ENCODE assay signal across 12 cellular contexts in the genomic region with DNA sequence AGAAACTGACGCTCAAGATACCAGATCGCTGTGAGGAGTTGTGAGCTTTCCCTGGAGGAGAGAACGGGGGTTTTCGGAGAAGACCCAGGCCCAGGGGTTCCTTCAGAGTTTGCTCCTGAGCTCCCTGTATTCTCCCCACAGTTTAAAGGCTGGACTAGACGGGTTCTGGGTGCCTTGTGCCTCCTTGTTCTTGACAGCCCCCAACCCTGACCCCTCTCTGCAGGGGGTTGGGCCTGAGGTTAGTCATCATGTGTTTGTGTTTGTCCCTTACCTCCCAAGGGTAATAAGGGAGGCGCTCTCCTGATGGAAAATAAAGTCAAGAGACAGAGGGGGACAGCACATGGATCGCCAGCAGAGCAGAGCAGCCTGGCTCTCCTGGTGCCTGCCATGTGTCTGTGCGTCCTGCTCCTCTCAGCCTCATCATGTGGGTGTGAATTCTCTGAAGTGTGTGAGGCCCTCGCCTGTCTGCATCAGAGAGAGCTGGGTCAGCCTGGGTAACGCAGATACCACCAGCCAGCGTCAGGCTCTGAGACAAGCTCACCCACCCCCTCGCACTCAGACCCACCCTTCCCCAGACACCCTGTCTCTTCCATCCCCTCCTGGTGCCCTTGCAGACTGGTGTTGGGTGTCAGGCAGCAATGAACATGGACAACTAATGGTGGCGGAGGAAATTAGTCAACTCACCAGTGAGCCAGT. TPM values are rescaled to one million over a fixed set of nuclear protein-coding genes. Genes with fewer than 3 reads are reported as not detected.
DNase-seq lines count a peak whose midpoint lies in the region; ATAC-seq and TF ChIP-seq lines count a peak whose summit lies in the region.
"Had no signal": no experiment of that assay in that cellular context is flagged by ENCODE, and none has a peak within 500 bp of the region (broad histone marks: within the 10 kb centered on the region; RNA-seq: fewer than 3 reads in every experiment).

No MANE protein-coding gene starts in this region.

- no peaks in the 10 kb centered on the region for H3K36me3 ChIP-seq in upper lobe of left lung

- no peak for TF ChIP-seq EP300 in upper lobe of left lung (IDR thresholded peaks at IDR 0.05)

- peak overlapping the region; percentile 73 for H3K27ac Mint-ChIP-seq in T-helper 1 cell treated with Interleukin-12 subunit alpha and Interleukin-12 subunit beta and Interleukin-4 antibody, amounts not matched to agents 30 μg/mL and 1 μg/mL, for 36 hours
- H3K27ac Mint-ChIP-seq in naive thymus-derived CD8-positive, alpha-beta T cell, result peak overlapping the region; percentile 53 to 97 (median 86)

- POLR2A ChIA-PET in naive thymus-derived CD8-positive, alpha-beta T cell (lab: Charles Lee), result interaction anchor here (0.9 to 5.8 kb wide), 4 partner anchors 9 to 56 kb away, joined by 3 to 111 read pairs (median 56); partner anchors contain the start of genes ACBD4, HEXIM1 and HEXIM2

- H3K27me3 ChIP-seq in dorsolateral prefrontal cortex (no peaks in the 10 kb centered on the region), upper lobe of left lung (no peaks in the 10 kb centered on the region)

- no peak for TF ChIP-seq POLR2A in upper lobe of left lung (IDR thresholded peaks at IDR 0.05)

- intact Hi-C loops in dorsolateral prefrontal cortex (cut with DNase I), result no loop called here

- no peak for ATAC-seq in naive thymus-derived CD8-positive, alpha-beta T cell
- peak in 1 of 2 donors; percentile 55 for ATAC-seq in upper lobe of left lung (ENCODE audit: low FRiP score in 2 of 2)

- no peaks in the 10 kb centered on the region for H3K36me3 Mint-ChIP-seq in T-helper 1 cell treated with Interleukin-12 subunit alpha and Interleukin-12 subunit beta and Interleukin-4 antibody, amounts not matched to agents 30 μg/mL and 1 μg/mL, for 36 hours (ENCODE audit: low read depth)
- no peaks in the 10 kb centered on the region for H3K36me3 Mint-ChIP-seq in naive thymus-derived CD8-positive, alpha-beta T cell

- no peak for TF ChIP-seq CTCF in dorsolateral prefrontal cortex (IDR thresholded peaks at IDR 0.05 in 54 of 56, conservative IDR thresholded peaks at IDR 0.05 in 2 of 56; ENCODE audit: low read depth in 1 of 56, partially characterized antibody in 56 of 56)
- no peak for TF ChIP-seq CTCF in upper lobe of left lung (IDR thresholded peaks at IDR 0.05)

- H3K27ac ChIP-seq in dorsolateral prefrontal cortex (peak overlapping the region in 56 of 59 donors; percentile 51 to 98 (median 94)), upper lobe of left lung (peak overlapping the region; percentile 76 to 91 (median 86))

- H3K9me3 Mint-ChIP-seq in T-helper 1 cell treated with Interleukin-12 subunit alpha and Interleukin-12 subunit beta and Interleukin-4 antibody, amounts not matched to agents 30 μg/mL and 1 μg/mL, for 36 hours, result no peaks in the 10 kb centered on the region
- H3K9me3 Mint-ChIP-seq in naive thymus-derived CD8-positive, alpha-beta T cell, result no peaks in the 10 kb centered on the region

- WGBS in upper lobe of left lung, 2 donors, result 92 to 93% methylated on average over 9 to 13 of the region's 13 CpGs

- peaks cover 15% of the 10 kb centered on the region for H3K4me1 Mint-ChIP-seq in T-helper 1 cell treated with Interleukin-12 subunit alpha and Interleukin-12 subunit beta and Interleukin-4 antibody, amounts not matched to agents 30 μg/mL and 1 μg/mL, for 36 hours (ENCODE audit: low read depth)
- peaks cover 6 to 33% (median 30%) of the 10 kb centered on the region in 4 donors for H3K4me1 Mint-ChIP-seq in naive thymus-derived CD8-positive, alpha-beta T cell

- no peaks in the 10 kb centered on the region for H3K27me3 Mint-ChIP-seq in T-helper 1 cell treated with Interleukin-12 subunit alpha and Interleukin-12 subunit beta and Interleukin-4 antibody, amounts not matched to agents 30 μg/mL and 1 μg/mL, for 36 hours (ENCODE audit: low read depth)
- H3K27me3 Mint-ChIP-seq in naive thymus-derived CD8-positive, alpha-beta T cell, result no peaks in the 10 kb centered on the region

- no peak overlapping the region for H3K4me3 Mint-ChIP-seq in T-helper 1 cell treated with Interleukin-12 subunit alpha and Interleukin-12 subunit beta and Interleukin-4 antibody, amounts not matched to agents 30 μg/mL and 1 μg/mL, for 36 hours
- H3K4me3 Mint-ChIP-seq in naive thymus-derived CD8-positive, alpha-beta T cell, result peak overlapping the region in 4 of 10 donors; percentile 4 to 81 (median 40)

- DNase-seq in T-helper 1 cell (no peak), dorsolateral prefrontal cortex (peak in 4 of 10 donors; percentile 32 to 65 (median 52)), upper lobe of left lung (no peak), NCI-H226 (no peak), activated gamma-delta T cell treated with Interleukin-2 at 50 U/mL for 16 hours (no peak), HCEC 1CT (no peak)
- no peak for DNase-seq in naive thymus-derived CD8-positive, alpha-beta T cell
- DNase-seq: activated T-cell treated with anti-CD3 and anti-CD28 coated beads, Interleukin-2, amount 50 U/mL, for 1 hour; hippocampal formation; NCI-H446 treated with DMSO at 0.1 percent for 48 hours; stimulated activated CD4-positive, alpha-beta T cell treated with anti-CD3 and anti-CD28 coated beads, Interleukin-4, amount 100 ng/mL, for 4 hours had no signal

- H3K4me1 ChIP-seq in upper lobe of left lung, result peaks cover 30 to 36% (median 31%) of the 10 kb centered on the region in 4 donors

- no peaks in the 10 kb centered on the region for H3K9me3 ChIP-seq in upper lobe of left lung

- H3K4me3 ChIP-seq in dorsolateral prefrontal cortex (peak overlapping the region in 2 of 59 donors; percentile 8 to 9), upper lobe of left lung (no peak overlapping the region)

RNA-seq across cellular contexts. Expression of gene HEXIM2, which starts 8.8 kb away (rescaled TPM):
- total RNA-seq in dorsolateral prefrontal cortex (10 to 100 TPM in 73 of 120 experiments, 1 to 10 TPM in 47; 5.1 to 16.7 (median 10.8) TPM), upper lobe of left lung (10 to 100 TPM in 2 of 6 donors, 1 to 10 TPM in 4; 4.1 to 14.7 (median 9.3) TPM)
- 1 to 10 TPM; 3.4 to 4.4 TPM for total RNA-seq in naive thymus-derived CD8-positive, alpha-beta T cell
- polyA plus RNA-seq in naive thymus-derived CD8-positive, alpha-beta T cell, result 1 to 10 TPM; 2.6 to 3.6 (median 3.3) TPM

RNA-seq across cellular contexts. Expression of gene HEXIM1, which starts 22.2 kb away (rescaled TPM):
- 10 to 100 TPM; 21.0 to 74.9 (median 50.4) TPM for total RNA-seq in dorsolateral prefrontal cortex
- total RNA-seq in naive thymus-derived CD8-positive, alpha-beta T cell, result 10 to 100 TPM; 34.3 to 35.1 TPM
- polyA plus RNA-seq in naive thymus-derived CD8-positive, alpha-beta T cell, result 1 to 10 TPM; 4.9 to 6.8 (median 5.4) TPM
- total RNA-seq in upper lobe of left lung, result 10 to 100 TPM; 19.9 to 43.8 (median 32.3) TPM

RNA-seq across cellular contexts. Expression of gene ACBD4, which starts 34.9 kb away (rescaled TPM):
- total RNA-seq in dorsolateral prefrontal cortex (10 to 100 TPM; 15.7 to 37.1 (median 23.9) TPM), upper lobe of left lung (10 to 100 TPM in 5 of 6 donors, 1 to 10 TPM in 1; 9.7 to 68.1 (median 23.4) TPM)
- total RNA-seq in naive thymus-derived CD8-positive, alpha-beta T cell, result 10 to 100 TPM; 39.4 to 48.5 TPM
- 10 to 100 TPM; 10.5 to 17.4 (median 11.7) TPM for polyA plus RNA-seq in naive thymus-derived CD8-positive, alpha-beta T cell

RNA-seq across cellular contexts. Expression of gene PLCD3, which starts 38.1 kb away (rescaled TPM):
- total RNA-seq in dorsolateral prefrontal cortex, result 100 to 1,000 TPM in 42 of 120 experiments, 10 to 100 TPM in 78; 51.7 to 195 (median 91.1) TPM
- total RNA-seq in naive thymus-derived CD8-positive, alpha-beta T cell, result 1 to 10 TPM; 1.6 to 4.0 TPM
- under 1 TPM; 0.35 to 0.65 (median 0.56) TPM for polyA plus RNA-seq in naive thymus-derived CD8-positive, alpha-beta T cell
- total RNA-seq in upper lobe of left lung, result 10 to 100 TPM; 24.2 to 65.6 (median 50.6) TPM

RNA-seq across cellular contexts. Expression of gene FMNL1, which starts 51.3 kb away (rescaled TPM):
- total RNA-seq in dorsolateral prefrontal cortex, result 10 to 100 TPM; 19.3 to 53.5 (median 36.5) TPM
- 100 to 1,000 TPM; 383 to 394 TPM for total RNA-seq in naive thymus-derived CD8-positive, alpha-beta T cell
- 10 to 100 TPM; 18.0 to 35.5 (median 21.5) TPM for polyA plus RNA-seq in naive thymus-derived CD8-positive, alpha-beta T cell
- total RNA-seq in upper lobe of left lung, result 100 to 1,000 TPM in 3 of 6 donors, 10 to 100 TPM in 3; 42.9 to 119 (median 98.3) TPM
